18 cellular contexts compared by ENCODE assay signal in genomic region chr7:29327455-29327854, GRCh38.
DNase-seq lines count a peak whose midpoint lies in the region; ATAC-seq and TF ChIP-seq lines count a peak whose summit lies in the region.
"Had no signal": no experiment of that assay in that cellular context is flagged by ENCODE, and none has a peak within 500 bp of the region (broad histone marks: within the 10 kb centered on the region; RNA-seq: fewer than 3 reads in every experiment).

No MANE protein-coding gene starts in this region.

- peak overlapping the region; percentile 28 for H3K4me3 Mint-ChIP-seq in glutamatergic neuron (ENCODE audit: unreplicated experiment)
- H3K4me3 Mint-ChIP-seq: activated CD4-positive, alpha-beta memory T cell treated with anti-CD3 and anti-CD28 coated beads, Interleukin-2, amount 10 ng/mL, durations not matched to agents 7 days and 5 days; CD8-positive, alpha-beta memory T cell had no signal

- H3K27me3 Mint-ChIP-seq in glutamatergic neuron (ENCODE audit: unreplicated experiment), result peaks cover 5% of the 10 kb centered on the region

- H3K27ac Mint-ChIP-seq in glutamatergic neuron (ENCODE audit: unreplicated experiment), result peak overlapping the region; percentile 84
- H3K27ac Mint-ChIP-seq: activated CD4-positive, alpha-beta memory T cell treated with anti-CD3 and anti-CD28 coated beads, Interleukin-2, amount 10 ng/mL, durations not matched to agents 7 days and 5 days had no signal

- peaks cover 4% of the 10 kb centered on the region for H3K36me3 Mint-ChIP-seq in glutamatergic neuron (ENCODE audit: unreplicated experiment)

- no peak for TF ChIP-seq CTCF in glutamatergic neuron (IDR thresholded peaks at IDR 0.05; ENCODE audit: partially characterized antibody, unreplicated experiment)

- H3K9me3 Mint-ChIP-seq in glutamatergic neuron (ENCODE audit: unreplicated experiment), result peaks cover 14% of the 10 kb centered on the region
- H3K9me3 Mint-ChIP-seq: activated CD4-positive, alpha-beta memory T cell treated with anti-CD3 and anti-CD28 coated beads, Interleukin-2, amount 10 ng/mL, durations not matched to agents 7 days and 5 days; CD8-positive, alpha-beta memory T cell had no signal

- H3K4me1 Mint-ChIP-seq in glutamatergic neuron (ENCODE audit: low read depth, unreplicated experiment), result peaks cover 58% of the 10 kb centered on the region

- peak; percentile 58 for DNase-seq in DMS153 (lab: John Stamatoyannopoulos, UW)
- peak; percentile 55 to 92 (median 92) for DNase-seq in NCI-H1417 (lab: John Stamatoyannopoulos, UW)
- DNase-seq in NCI-H2227 (lab: John Stamatoyannopoulos, UW; ENCODE audit: unreplicated experiment), result peak; percentile 56
- DNase-seq in glutamatergic neuron, result no peak
- no peak for DNase-seq in KG1 (lab: John Stamatoyannopoulos, UW)
- no peak for DNase-seq in activated gamma-delta T cell (lab: John Stamatoyannopoulos, UW)
- DNase-seq: activated CD4-positive, alpha-beta memory T cell treated with anti-CD3 and anti-CD28 coated beads, Interleukin-2, amount 10 ng/mL, durations not matched to agents 7 days and 5 days; activated T-cell treated with anti-CD3 and anti-CD28 coated beads, Interleukin-2, amount 50 U/mL, for 48 hours; caudate nucleus; CD8-positive, alpha-beta memory T cell; effector memory CD4-positive, alpha-beta T cell; NCI-H446; stimulated activated naive CD4-positive, alpha-beta T cell; SW 1271; upper lobe of right lung had no signal

- no peak for ATAC-seq in GM21381 (IDR thresholded peaks at IDR 0.05; ENCODE audit: unreplicated experiment)
- no peak for ATAC-seq in HG02571 (IDR thresholded peaks at IDR 0.05; ENCODE audit: unreplicated experiment)
- ATAC-seq: K562, upper lobe of right lung had no signal

Comparison
In these comparisons a context has a peak if more than half of its experiments do, and no peak if none do; other contexts are left out.
1. DNase-seq: peak in DMS153 (single experiment), NCI-H1417 (3 of 3) and NCI-H2227 (single experiment); none in glutamatergic neuron (single experiment), KG1 (single experiment) and activated gamma-delta T cell (single experiment).